In the genomic region with DNA sequence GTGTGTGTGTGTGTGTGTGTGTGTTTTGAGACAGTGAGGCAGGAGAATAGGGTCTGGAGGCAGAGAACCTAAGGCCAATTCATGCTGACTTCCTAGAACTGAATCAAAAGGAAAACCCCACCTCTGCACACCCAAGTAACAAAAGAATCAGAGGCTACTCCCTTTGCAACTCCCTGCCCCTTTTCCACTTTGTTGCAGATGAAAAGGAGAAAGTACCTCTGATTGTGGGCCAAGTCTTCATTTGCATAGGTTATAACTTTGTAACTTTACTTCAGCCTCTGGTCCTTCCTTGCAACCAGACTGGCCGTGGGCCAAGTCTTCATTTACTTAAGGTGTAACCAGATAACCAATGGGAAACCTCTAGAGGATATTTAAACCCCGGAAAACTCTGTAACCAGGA, we compare ENCODE assay signal across 28 cellular contexts.
DNase-seq lines count a peak whose midpoint lies in the region; ATAC-seq and TF ChIP-seq lines count a peak whose summit lies in the region.
"Had no signal": no experiment of that assay in that cellular context is flagged by ENCODE, and none has a peak within 500 bp of the region (broad histone marks: within the 10 kb centered on the region; RNA-seq: fewer than 3 reads in every experiment).

No MANE protein-coding gene starts in this region.

- DNase-seq in heart left ventricle (peak in 3 of 5 donors; percentile 15 to 47 (median 45)), Right ventricle myocardium inferior (ENCODE audit: missing footprints) (no peak), body of pancreas (peak; percentile 13 to 38 (median 32)), mucosa of gallbladder (ENCODE audit: low spot score) (peak; percentile 48), ureter (ENCODE audit: low spot score) (peak; percentile 54), NCI-H2227 (lab: John Stamatoyannopoulos, UW; ENCODE audit: unreplicated experiment) (no peak), NCI-H524 treated with DMSO at 0.1 percent for 48 hours (lab: John Stamatoyannopoulos, UW) (no peak)
- DNase-seq: activated CD4-positive, alpha-beta T cell treated with anti-CD3 and anti-CD28 coated beads for 1 hour; activated CD8-positive, alpha-beta T cell treated with anti-CD3 and anti-CD28 coated beads, Interleukin-2, amount 10 ng/mL, durations not matched to agents 7 days and 5 days; activated effector memory CD4-positive, alpha-beta T cell treated with Interleukin-2 at 50 U/mL for 16 hours; activated naive CD8-positive, alpha-beta T cell treated with anti-CD3 and anti-CD28 coated beads, Interleukin-2, amount 10 ng/mL, durations not matched to agents 7 days and 5 days; activated T-cell treated with anti-CD3 and anti-CD28 coated beads for 4 hours; cerebellar nuclear complex; foreskin fibroblast; Karpas-422; NCI-H1694; NCI-H446; right lobe of liver; T-helper 1 cell; trophoblast cell had no signal

- WGBS in heart left ventricle, 4 donors: 50 to 62% (median 53%) methylated on average over 2 of the region's 2 CpGs
- whole genome bisulfite sequencing in body of pancreas, 2 donors: 9 to 19% methylated on average over 2 of the region's 2 CpGs

- H3K36me3 ChIP-seq in heart left ventricle (no peaks in the 10 kb centered on the region), body of pancreas (replicated peaks in 1 of 2; ENCODE audit: insufficient read depth in 1 of 2, low read depth in 2 of 2) (no peaks in the 10 kb centered on the region)
- H3K36me3 ChIP-seq: pancreas, right lobe of liver, SJSA1 had no signal

- no peak overlapping the region for H3K4me3 ChIP-seq in heart left ventricle
- H3K4me3 ChIP-seq in body of pancreas: no peak overlapping the region
- H3K4me3 ChIP-seq: GM12878, pancreas, right lobe of liver, SJSA1 had no signal

- intact Hi-C loops in heart left ventricle (cut with DNase I) (no loop called here), Right ventricle myocardium inferior (cut with DNase I) (no loop called here), body of pancreas (cut with DNase I) (no loop called here)

- peak in 3 of 4 donors; percentile 24 to 50 (median 29) for ATAC-seq in heart left ventricle
- ATAC-seq in Right ventricle myocardium inferior: no peak
- no peak for ATAC-seq in body of pancreas
- no peak for ATAC-seq in HG03139 (IDR thresholded peaks at IDR 0.05; ENCODE audit: unreplicated experiment)
- ATAC-seq: activated CD8-positive, alpha-beta T cell treated with anti-CD3 and anti-CD28 coated beads, Interleukin-2, amount 10 ng/mL, durations not matched to agents 7 days and 5 days; GM12878; left lobe of liver; natural killer cell treated with Interleukin-12 subunit alpha and Interleukin-12 subunit beta and Interleukin-15 and Interleukin-18, amount 100 ng/mL, for 72 hours; Panc1; right lobe of liver had no signal

- no peak for TF ChIP-seq POLR2A in heart left ventricle (IDR thresholded peaks at IDR 0.05)
- no peak for TF ChIP-seq POLR2A in body of pancreas (IDR thresholded peaks at IDR 0.05)

- no peaks in the 10 kb centered on the region for H3K27me3 ChIP-seq in heart left ventricle
- no peaks in the 10 kb centered on the region for H3K27me3 ChIP-seq in body of pancreas
- H3K27me3 ChIP-seq: pancreas, right lobe of liver, SJSA1 had no signal

- H3K27ac ChIP-seq in heart left ventricle (peak overlapping the region in 1 of 12 donors; percentile 13), body of pancreas (no peak overlapping the region)
- H3K27ac ChIP-seq: epithelial cell of prostate, pancreas, right lobe of liver, SJSA1 had no signal

- peaks cover 0 to 21% (median 15%) of the 10 kb centered on the region in 12 donors for H3K9me3 ChIP-seq in heart left ventricle
- H3K9me3 ChIP-seq in body of pancreas: peaks cover 0 to 8% (median 0%) of the 10 kb centered on the region in 3 donors

- TF ChIP-seq CTCF in heart left ventricle (IDR thresholded peaks at IDR 0.05) (no peak), body of pancreas (IDR thresholded peaks at IDR 0.05) (no peak)

- H3K4me1 ChIP-seq in heart left ventricle: peaks cover 0 to 6% (median 0%) of the 10 kb centered on the region in 12 donors
- H3K4me1 ChIP-seq in body of pancreas: no peaks in the 10 kb centered on the region
- H3K4me1 ChIP-seq: pancreas, right lobe of liver, SJSA1 had no signal

Comparison
In these comparisons a context has a peak if more than half of its experiments do, and no peak if none do; other contexts are left out.
1. ATAC-seq: peak in heart left ventricle (3 of 4); none in Right ventricle myocardium inferior (single experiment), body of pancreas (single experiment) and HG03139 (single experiment).
2. DNase-seq: peak in heart left ventricle (3 of 5), body of pancreas (4 of 4), mucosa of gallbladder (single experiment) and ureter (single experiment); none in Right ventricle myocardium inferior (single experiment), NCI-H2227 (single experiment) and NCI-H524 treated with DMSO at 0.1 percent for 48 hours (single experiment).